In genomic region chr2:40218679-40219078, GRCh38 we compare ENCODE assay signal across 10 cellular contexts.
DNase-seq lines count a peak whose midpoint lies in the region; ATAC-seq and TF ChIP-seq lines count a peak whose summit lies in the region.
"Had no signal": no experiment of that assay in that cellular context is flagged by ENCODE, and none has a peak within 500 bp of the region (broad histone marks: within the 10 kb centered on the region; RNA-seq: fewer than 3 reads in every experiment).

No MANE protein-coding gene starts in this region.

- H3K4me1 ChIP-seq in body of pancreas, result no peaks in the 10 kb centered on the region

- no peak overlapping the region for H3K27ac ChIP-seq in body of pancreas

- TF ChIP-seq POLR2A in body of pancreas (IDR thresholded peaks at IDR 0.05), result no peak

- TF ChIP-seq CTCF in GM06990 (IDR thresholded peaks at IDR 0.05; ENCODE audit: insufficient read depth, low read length, poor library complexity, severe bottlenecking) (no peak), body of pancreas (IDR thresholded peaks at IDR 0.05) (no peak), nephron (IDR thresholded peaks at IDR 0.05; ENCODE audit: unreplicated experiment in 3 of 3) (no peak), GM10266 (IDR thresholded peaks at IDR 0.05; ENCODE audit: control insufficient read depth, insufficient read depth, low read depth, missing control alignments) (no peak)

- peak; percentile 5 for DNase-seq in GM06990 (ENCODE audit: extremely low read depth, insufficient read length)
- peak in 3 of 4 donors; percentile 55 to 56 (median 55) for DNase-seq in body of pancreas
- DNase-seq in T-helper 1 cell, result no peak
- no peak for DNase-seq in GM10266 (ENCODE audit: extremely low spot score)
- DNase-seq in pons (ENCODE audit: low spot score), result no peak
- DNase-seq: activated T-cell treated with anti-CD3 and anti-CD28 coated beads for 4 hours, NCI-H2081 treated with DMSO at 0.1 percent for 48 hours had no signal

- peaks cover 31% of the 10 kb centered on the region for H3K4me1 Mint-ChIP-seq in nephron

- peaks cover 21% of the 10 kb centered on the region for H3K9me3 Mint-ChIP-seq in nephron

- H3K4me3 ChIP-seq in GM06990 (replicated peaks; ENCODE audit: low read depth, low read length) (no peak overlapping the region), body of pancreas (no peak overlapping the region)

- H3K4me3 Mint-ChIP-seq in nephron, result peak overlapping the region in 1 of 3 experiments; percentile 0

- H3K9me3 ChIP-seq in body of pancreas, result no peaks in the 10 kb centered on the region

- peaks cover 20% of the 10 kb centered on the region for H3K36me3 Mint-ChIP-seq in nephron (ENCODE audit: low read depth)

- ATAC-seq in HG03469 (IDR thresholded peaks at IDR 0.05; ENCODE audit: unreplicated experiment) (peak; percentile 90), body of pancreas (no peak), GM21367 (IDR thresholded peaks at IDR 0.05; ENCODE audit: unreplicated experiment) (no peak)

- intact Hi-C loops in body of pancreas (cut with DNase I), result no loop called here

- no peaks in the 10 kb centered on the region for H3K27me3 ChIP-seq in GM06990 (replicated peaks; ENCODE audit: control insufficient read depth, insufficient read depth, low read length)
- H3K27me3 ChIP-seq in body of pancreas, result no peaks in the 10 kb centered on the region

- no peaks in the 10 kb centered on the region for H3K36me3 ChIP-seq in GM06990 (ENCODE audit: control insufficient read depth, insufficient read depth, low read length)
- H3K36me3 ChIP-seq in body of pancreas (replicated peaks in 1 of 2; ENCODE audit: insufficient read depth in 1 of 2, low read depth in 2 of 2), result no peaks in the 10 kb centered on the region

- H3K27me3 Mint-ChIP-seq in nephron (ENCODE audit: low read depth), result no peaks in the 10 kb centered on the region

- WGBS in body of pancreas, 2 donors, result 7 to 15% methylated on average over 3 of the region's 3 CpGs

- peak overlapping the region; percentile 0 to 90 (median 73) for H3K27ac Mint-ChIP-seq in nephron

Comparison
In these comparisons a context has a peak if more than half of its experiments do, and no peak if none do; other contexts are left out.
1. DNase-seq: peak in GM06990 (single experiment) and body of pancreas (3 of 4); none in T-helper 1 cell (0 of 5), GM10266 (single experiment) and pons (single experiment).